8 cellular contexts compared by ENCODE assay signal in genomic region chr6:111087106-111087835, GRCh38. TPM values are rescaled to one million over a fixed set of nuclear protein-coding genes. Genes with fewer than 3 reads are reported as not detected.
DNase-seq lines count a peak whose midpoint lies in the region; ATAC-seq and TF ChIP-seq lines count a peak whose summit lies in the region.

SLC16A10 (plus strand) TSS chr6:111087503; CDS start chr6:111087753, 250 bp downstream.

- peak within 1 kb of the TSS; percentile 86 for H3K4me3 Mint-ChIP-seq in activated CD4-positive, alpha-beta T cell treated with anti-CD3 and anti-CD28 coated beads, Interleukin-2, amount 10 ng/mL, durations not matched to agents 7 days and 5 days
- peak within 1 kb of the TSS; percentile 89 for H3K4me3 Mint-ChIP-seq in memory B cell

- POLR2A ChIA-PET in activated CD4-positive, alpha-beta T cell treated with anti-CD3 and anti-CD28 coated beads, Interleukin-2, amount 10 ng/mL, durations not matched to agents 7 days and 5 days (lab: Charles Lee) = no interaction called here

- H3K4me1 Mint-ChIP-seq in activated CD4-positive, alpha-beta T cell treated with anti-CD3 and anti-CD28 coated beads, Interleukin-2, amount 10 ng/mL, durations not matched to agents 7 days and 5 days = peaks cover 27% of the 10 kb centered on the region
- peaks cover 11% of the 10 kb centered on the region for H3K4me1 Mint-ChIP-seq in memory B cell

- no peaks in the 10 kb centered on the region for H3K36me3 Mint-ChIP-seq in activated CD4-positive, alpha-beta T cell treated with anti-CD3 and anti-CD28 coated beads, Interleukin-2, amount 10 ng/mL, durations not matched to agents 7 days and 5 days (ENCODE audit: low read depth)
- no peaks in the 10 kb centered on the region for H3K36me3 Mint-ChIP-seq in memory B cell

- DNase-seq in AG09309 (ENCODE audit: low read depth) = no peak
- peak; percentile 34 for DNase-seq in NCI-H226
- DNase-seq in activated CD4-positive, alpha-beta T cell treated with anti-CD3 and anti-CD28 coated beads, Interleukin-2, amount 10 ng/mL, durations not matched to agents 7 days and 5 days = peak; percentile 74
- DNase-seq in dermis blood vessel endothelial cell = peak; percentile 31
- DNase-seq in memory B cell (ENCODE audit: low spot score in 2 of 2) = peak; percentile 24 to 52
- DNase-seq in stimulated activated CD8-positive, alpha-beta memory T cell treated with anti-CD3 and anti-CD28 coated beads, Interleukin-12 subunit alpha, Interleukin-12 subunit beta, amount 100 ng/mL, for 4 hours (ENCODE audit: low read depth) = peak; percentile 63

- H3K4me3 ChIP-seq in AG09309 (ENCODE audit: control insufficient read depth, low read depth, low read length) = peak within 1 kb of the TSS; percentile 29

- no peak for TF ChIP-seq CTCF in AG09309 (IDR thresholded peaks at IDR 0.05; ENCODE audit: control insufficient read depth, insufficient read depth, low read depth, low read length, missing control alignments)

- ATAC-seq in GM18907 (IDR thresholded peaks at IDR 0.05; ENCODE audit: unreplicated experiment) = peak; percentile 84
- peak; percentile 80 for ATAC-seq in HG03135 (IDR thresholded peaks at IDR 0.05; ENCODE audit: unreplicated experiment)
- ATAC-seq in memory B cell (ENCODE audit: low read depth) = peak; percentile 86

- H3K9me3 Mint-ChIP-seq in activated CD4-positive, alpha-beta T cell treated with anti-CD3 and anti-CD28 coated beads, Interleukin-2, amount 10 ng/mL, durations not matched to agents 7 days and 5 days = no peaks in the 10 kb centered on the region
- H3K9me3 Mint-ChIP-seq in memory B cell = no peaks in the 10 kb centered on the region

- H3K27ac Mint-ChIP-seq in activated CD4-positive, alpha-beta T cell treated with anti-CD3 and anti-CD28 coated beads, Interleukin-2, amount 10 ng/mL, durations not matched to agents 7 days and 5 days = peak within 1 kb of the TSS; percentile 84
- no peak within 1 kb of the TSS for H3K27ac Mint-ChIP-seq in memory B cell

- CTCF ChIA-PET in activated CD4-positive, alpha-beta T cell treated with anti-CD3 and anti-CD28 coated beads, Interleukin-2, amount 10 ng/mL, durations not matched to agents 7 days and 5 days (lab: Charles Lee) = no interaction called here

- H3K27me3 Mint-ChIP-seq in activated CD4-positive, alpha-beta T cell treated with anti-CD3 and anti-CD28 coated beads, Interleukin-2, amount 10 ng/mL, durations not matched to agents 7 days and 5 days = no peaks in the 10 kb centered on the region
- H3K27me3 Mint-ChIP-seq in memory B cell = peaks cover 16% of the 10 kb centered on the region

RNA-seq across cellular contexts. Expression of gene SLC16A10, which starts in this region (rescaled TPM):
- 1 to 10 TPM; 3.2 TPM for total RNA-seq in activated CD4-positive, alpha-beta T cell treated with anti-CD3 and anti-CD28 coated beads, Interleukin-2, amount 10 ng/mL, durations not matched to agents 7 days and 5 days
- total RNA-seq in dermis blood vessel endothelial cell = under 0.01 and 0.19 TPM in 2 replicates

Comparison
In these comparisons a context has a peak if more than half of its experiments do, and no peak if none do; other contexts are left out.
1. Peak in DNase-seq in dermis blood vessel endothelial cell; RNA of the gene not detected or under 1 TPM.